In the genomic region with DNA sequence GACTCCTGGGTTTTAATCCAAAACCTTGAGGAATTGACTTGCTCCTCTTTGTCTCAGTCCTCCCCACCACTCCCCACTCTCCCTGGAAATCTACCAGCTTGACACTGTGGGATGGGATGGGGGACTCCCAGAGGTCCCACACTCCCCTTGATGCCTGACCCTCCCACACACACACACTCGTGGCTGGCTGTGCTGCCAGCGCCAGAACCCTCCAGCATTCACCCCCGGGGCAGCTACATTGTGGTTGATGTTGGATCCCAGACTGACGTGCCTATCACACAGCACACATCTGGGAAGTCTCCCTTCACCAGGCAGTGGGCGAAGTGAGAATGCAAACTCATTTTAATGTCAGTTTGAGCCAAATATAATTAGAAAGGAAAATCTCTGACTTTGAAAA, we compare ENCODE assay signal across 12 cellular contexts. TPM values are rescaled to one million over a fixed set of nuclear protein-coding genes. Genes with fewer than 3 reads are reported as not detected.
DNase-seq lines count a peak whose midpoint lies in the region; ATAC-seq and TF ChIP-seq lines count a peak whose summit lies in the region.
"Had no signal": no experiment of that assay in that cellular context is flagged by ENCODE, and none has a peak within 500 bp of the region (broad histone marks: within the 10 kb centered on the region; RNA-seq: fewer than 3 reads in every experiment).

No MANE protein-coding gene starts in this region.

- H3K4me3 ChIP-seq in right atrium auricular region (no peak overlapping the region), skeletal muscle satellite cell (ENCODE audit: low read length) (peak overlapping the region; percentile 22)
- no peak overlapping the region for H3K4me3 ChIP-seq in effector memory CD4-positive, alpha-beta T cell (ENCODE audit: insufficient read depth, low read depth, low read length, poor library complexity, severe bottlenecking)

- peak; percentile 64 for DNase-seq in ELR (ENCODE audit: low read depth)
- no peak for DNase-seq in WTC11 (ENCODE audit: low spot score)
- no peak for DNase-seq in right atrium auricular region (ENCODE audit: low spot score)
- DNase-seq in KG1 (lab: John Stamatoyannopoulos, UW): no peak
- DNase-seq in effector memory CD4-positive, alpha-beta T cell: no peak
- DNase-seq: activated CD4-positive, alpha-beta T cell treated with anti-CD3 and anti-CD28 coated beads, Interleukin-2, amount 50 U/mL, for 1 hour; activated naive CD8-positive, alpha-beta T cell treated with anti-CD3 and anti-CD28 coated beads, Interleukin-2, amount 10 ng/mL, durations not matched to agents 7 days and 5 days; NCI-H1105 had no signal

- peaks cover 91% of the 10 kb centered on the region for H3K4me1 Mint-ChIP-seq in WTC11
- H3K4me1 Mint-ChIP-seq: activated naive CD8-positive, alpha-beta T cell treated with anti-CD3 and anti-CD28 coated beads, Interleukin-2, amount 10 ng/mL, durations not matched to agents 7 days and 5 days had no signal

- no peaks in the 10 kb centered on the region for H3K9me3 Mint-ChIP-seq in WTC11
- H3K9me3 Mint-ChIP-seq: activated naive CD8-positive, alpha-beta T cell treated with anti-CD3 and anti-CD28 coated beads, Interleukin-2, amount 10 ng/mL, durations not matched to agents 7 days and 5 days had no signal

- no peak for ATAC-seq in WTC11
- ATAC-seq in GM18858 (IDR thresholded peaks at IDR 0.05; ENCODE audit: unreplicated experiment): no peak
- no peak for ATAC-seq in GM21515 (IDR thresholded peaks at IDR 0.05; ENCODE audit: unreplicated experiment)

- TF ChIP-seq CTCF in WTC11 (IDR thresholded peaks at IDR 0.05) (no peak), right atrium auricular region (IDR thresholded peaks at IDR 0.05) (no peak)

- H3K27ac Mint-ChIP-seq in WTC11: peak overlapping the region; percentile 61
- H3K27ac Mint-ChIP-seq: activated naive CD8-positive, alpha-beta T cell treated with anti-CD3 and anti-CD28 coated beads, Interleukin-2, amount 10 ng/mL, durations not matched to agents 7 days and 5 days had no signal

- H3K9ac ChIP-seq in skeletal muscle satellite cell (ENCODE audit: low read depth, low read length): peak overlapping the region; percentile 54

- H3K9me3 ChIP-seq in right atrium auricular region (no peaks in the 10 kb centered on the region), skeletal muscle satellite cell (replicated peaks; ENCODE audit: low read length) (no peaks in the 10 kb centered on the region)
- no peaks in the 10 kb centered on the region for H3K9me3 ChIP-seq in effector memory CD4-positive, alpha-beta T cell (ENCODE audit: control insufficient read depth, low read length)

- H3K36me3 ChIP-seq in right atrium auricular region (no peaks in the 10 kb centered on the region), skeletal muscle satellite cell (ENCODE audit: insufficient read depth, low read length) (peaks cover 5% of the 10 kb centered on the region)
- H3K36me3 ChIP-seq in effector memory CD4-positive, alpha-beta T cell (ENCODE audit: control insufficient read depth, insufficient read depth, low read length): no peaks in the 10 kb centered on the region

- H3K27me3 ChIP-seq in right atrium auricular region (no peaks in the 10 kb centered on the region), skeletal muscle satellite cell (ENCODE audit: control insufficient read depth, insufficient read depth, low read length) (no peaks in the 10 kb centered on the region)
- H3K27me3 ChIP-seq in effector memory CD4-positive, alpha-beta T cell (replicated peaks; ENCODE audit: control insufficient read depth, insufficient read depth, low read length, poor library complexity, severe bottlenecking): no peaks in the 10 kb centered on the region

- H3K27me3 Mint-ChIP-seq in WTC11 (ENCODE audit: low read depth): no peaks in the 10 kb centered on the region

- no peaks in the 10 kb centered on the region for H3K36me3 Mint-ChIP-seq in WTC11
- H3K36me3 Mint-ChIP-seq: activated naive CD8-positive, alpha-beta T cell treated with anti-CD3 and anti-CD28 coated beads, Interleukin-2, amount 10 ng/mL, durations not matched to agents 7 days and 5 days had no signal

- H3K4me2 ChIP-seq in skeletal muscle satellite cell (ENCODE audit: low read length): peak overlapping the region; percentile 70

- no peak overlapping the region; the same call in 1 of the 2 replicates for H3K4me3 Mint-ChIP-seq in WTC11
- H3K4me3 Mint-ChIP-seq: activated naive CD8-positive, alpha-beta T cell treated with anti-CD3 and anti-CD28 coated beads, Interleukin-2, amount 10 ng/mL, durations not matched to agents 7 days and 5 days had no signal

- peaks cover 0 to 100% of the 10 kb centered on the region in 2 donors for H3K4me1 ChIP-seq in right atrium auricular region
- H3K4me1 ChIP-seq in skeletal muscle satellite cell (ENCODE audit: control insufficient read depth, insufficient read depth, low read length): peaks cover 50% of the 10 kb centered on the region
- H3K4me1 ChIP-seq in effector memory CD4-positive, alpha-beta T cell (ENCODE audit: control insufficient read depth, insufficient read depth, low read length, poor library complexity, severe bottlenecking): no peaks in the 10 kb centered on the region

- POLR2A ChIA-PET in WTC11 (lab: Charles Lee): interaction anchor here (0.8 kb wide), 1 partner anchor 17 kb away, joined by 5 read pairs; no protein-coding TSS in a partner anchor

- H3K27ac ChIP-seq in right atrium auricular region: peak overlapping the region; percentile 47 to 70
- H3K27ac ChIP-seq in effector memory CD4-positive, alpha-beta T cell (ENCODE audit: insufficient read depth, low read length, poor library complexity, severe bottlenecking): no peak overlapping the region
- H3K27ac ChIP-seq: C4-2B had no signal

- CTCF ChIA-PET in WTC11 (lab: Charles Lee): interaction anchor here (1.6 to 2.6 kb wide), 8 partner anchors 9 to 118 kb away, joined by 5 to 31 read pairs (median 8); partner anchors contain the start of gene KIRREL1

TF ChIP-seq in WTC11, 78 proteins besides CTCF, POLR2A, EP300 and RAD21 (continues in another document):
- TF ChIP-seq SOX15 (CRISPR knock-in tag; IDR thresholded peaks at IDR 0.05) (no peak), FOXP1 (CRISPR knock-in tag; IDR thresholded peaks at IDR 0.05; ENCODE audit: borderline replicate concordance) (no peak), ZNF317 (CRISPR knock-in tag; IDR thresholded peaks at IDR 0.05; ENCODE audit: borderline replicate concordance, low read depth) (no peak), SMAD3 (CRISPR knock-in tag; IDR thresholded peaks at IDR 0.05; ENCODE audit: borderline replicate concordance) (no peak), SMAD4 (CRISPR knock-in tag; IDR thresholded peaks at IDR 0.05) (no peak), ELF4 (CRISPR knock-in tag; IDR thresholded peaks at IDR 0.05; ENCODE audit: low read depth) (no peak), ESRRA (CRISPR knock-in tag; IDR thresholded peaks at IDR 0.05; ENCODE audit: borderline replicate concordance) (no peak), GTF2I (CRISPR knock-in tag; conservative IDR thresholded peaks at IDR 0.05) (no peak)
- TF ChIP-seq, protein P1, sequence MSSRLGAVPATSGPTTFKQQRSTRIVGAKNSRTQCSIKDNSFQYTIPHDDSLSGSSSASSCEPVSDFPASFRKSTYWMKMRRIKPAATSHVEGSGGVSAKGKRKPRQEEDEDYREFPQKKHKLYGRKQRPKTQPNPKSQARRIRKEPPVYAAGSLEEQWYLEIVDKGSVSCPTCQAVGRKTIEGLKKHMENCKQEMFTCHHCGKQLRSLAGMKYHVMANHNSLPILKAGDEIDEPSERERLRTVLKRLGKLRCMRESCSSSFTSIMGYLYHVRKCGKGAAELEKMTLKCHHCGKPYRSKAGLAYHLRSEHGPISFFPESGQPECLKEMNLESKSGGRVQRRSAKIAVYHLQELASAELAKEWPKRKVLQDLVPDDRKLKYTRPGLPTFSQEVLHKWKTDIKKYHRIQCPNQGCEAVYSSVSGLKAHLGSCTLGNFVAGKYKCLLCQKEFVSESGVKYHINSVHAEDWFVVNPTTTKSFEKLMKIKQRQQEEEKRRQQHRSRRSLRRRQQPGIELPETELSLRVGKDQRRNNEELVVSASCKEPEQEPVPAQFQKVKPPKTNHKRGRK (CRISPR knock-in tag; IDR thresholded peaks at IDR 0.05; ENCODE audit: borderline replicate concordance): no peak
- TF ChIP-seq, protein P2, sequence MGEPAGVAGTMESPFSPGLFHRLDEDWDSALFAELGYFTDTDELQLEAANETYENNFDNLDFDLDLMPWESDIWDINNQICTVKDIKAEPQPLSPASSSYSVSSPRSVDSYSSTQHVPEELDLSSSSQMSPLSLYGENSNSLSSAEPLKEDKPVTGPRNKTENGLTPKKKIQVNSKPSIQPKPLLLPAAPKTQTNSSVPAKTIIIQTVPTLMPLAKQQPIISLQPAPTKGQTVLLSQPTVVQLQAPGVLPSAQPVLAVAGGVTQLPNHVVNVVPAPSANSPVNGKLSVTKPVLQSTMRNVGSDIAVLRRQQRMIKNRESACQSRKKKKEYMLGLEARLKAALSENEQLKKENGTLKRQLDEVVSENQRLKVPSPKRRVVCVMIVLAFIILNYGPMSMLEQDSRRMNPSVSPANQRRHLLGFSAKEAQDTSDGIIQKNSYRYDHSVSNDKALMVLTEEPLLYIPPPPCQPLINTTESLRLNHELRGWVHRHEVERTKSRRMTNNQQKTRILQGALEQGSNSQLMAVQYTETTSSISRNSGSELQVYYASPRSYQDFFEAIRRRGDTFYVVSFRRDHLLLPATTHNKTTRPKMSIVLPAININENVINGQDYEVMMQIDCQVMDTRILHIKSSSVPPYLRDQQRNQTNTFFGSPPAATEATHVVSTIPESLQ (CRISPR knock-in tag; IDR thresholded peaks at IDR 0.05): no peak

RNA-seq across cellular contexts. Expression of gene KIRREL1, which starts 10.0 kb away (rescaled TPM):
- total RNA-seq in WTC11 (2021) (32.8 to 42.4 TPM (median 32.9 TPM) in 3 replicates), right atrium auricular region (10 to 100 TPM; 12.3 to 21.9 TPM)
- 83.4 and 83.9 TPM in 2 replicates for total RNA-seq in skeletal muscle satellite cell (2012; rRNA removed)
- total RNA-seq: activated naive CD8-positive, alpha-beta T cell treated with anti-CD3 and anti-CD28 coated beads, Interleukin-2, amount 10 ng/mL, durations not matched to agents 7 days and 5 days had no signal
